Comparison of ENCODE assay signal across 8 cellular contexts in genomic region chr2:207528980-207529329, GRCh38. TPM values are rescaled to one million over a fixed set of nuclear protein-coding genes. Genes with fewer than 3 reads are reported as not detected.
DNase-seq lines count a peak whose midpoint lies in the region; ATAC-seq, FAIRE-seq and TF ChIP-seq lines count a peak whose summit lies in the region.

No MANE protein-coding gene starts in this region.

- peak; percentile 4 for ATAC-seq in HG03025 (IDR thresholded peaks at IDR 0.05; ENCODE audit: low FRiP score, unreplicated experiment)

- no peaks in the 10 kb centered on the region for H3K9me3 ChIP-seq in ascending aorta
- no peaks in the 10 kb centered on the region for H3K9me3 ChIP-seq in iPS-15b (ENCODE audit: control insufficient read depth, insufficient read depth, low read length)

- peaks cover 4 to 25% of the 10 kb centered on the region in 2 donors for H3K4me1 ChIP-seq in ascending aorta
- peaks cover 7% of the 10 kb centered on the region for H3K4me1 ChIP-seq in iPS-15b (ENCODE audit: control insufficient read depth, insufficient read depth, low read length)

- peak overlapping the region; percentile 83 for H3K9ac ChIP-seq in iPS-15b (ENCODE audit: low read depth, low read length)

- H3K27me3 ChIP-seq in ascending aorta (no peaks in the 10 kb centered on the region), iPS-15b (ENCODE audit: control insufficient read depth, insufficient read depth, low read length) (peaks cover 13% of the 10 kb centered on the region)

- peak in 1 of 3 experiments; percentile 6 for TF ChIP-seq CTCF in ascending aorta (IDR thresholded peaks at IDR 0.05)

- intact Hi-C loops in ascending aorta (cut with DNase I), result loop anchor here (1.0 to 2.0 kb wide), 4 partner anchors 16 to 363 kb away; partner anchors contain the start of gene CCNYL1

- no peaks in the 10 kb centered on the region for H3K36me3 ChIP-seq in ascending aorta
- H3K36me3 ChIP-seq in iPS-15b (ENCODE audit: control insufficient read depth, insufficient read depth, low read length), result no peaks in the 10 kb centered on the region

- FAIRE-seq in GM18507 (lab: Jason Lieb, UNC), result peak; percentile 71

- H3K4me3 ChIP-seq in ascending aorta, result peak overlapping the region; percentile 66 to 86
- H3K4me3 ChIP-seq in iPS-15b (ENCODE audit: low read depth, low read length), result peak overlapping the region; percentile 88

- peak; percentile 50 for DNase-seq in 8988T
- no peak for DNase-seq in GM18507 (ENCODE audit: extremely low spot score, insufficient read length, low read depth)
- peak; percentile 29 for DNase-seq in SK-MEL-5 (ENCODE audit: low read depth, low spot score)
- DNase-seq in ascending aorta (ENCODE audit: low spot score in 2 of 2), result peak in 1 of 2 donors; percentile 72
- peak in 2 of 3 donors; percentile 32 to 52 for DNase-seq in stimulated activated CD4-positive, alpha-beta T cell treated with anti-CD3 and anti-CD28 coated beads, Interleukin-12 subunit alpha, Interleukin-12 subunit beta, amount 100 ng/mL, for 48 hours (ENCODE audit: low read depth in 2 of 3, low spot score in 1 of 3)
- DNase-seq in cerebellum (ENCODE audit: low spot score), result no peak

- in situ Hi-C loops in SK-MEL-5 (cut with HindIII; ENCODE audit: low pct_unique_long_range_greater_than_20kb, low sequenced_read_pairs), result no loop called here

- H3K27ac ChIP-seq in ascending aorta, result peak overlapping the region; percentile 96 to 97

RNA-seq across cellular contexts. Expression of gene CREB1, which starts 0.8 kb away (rescaled TPM):
- 31.9 and 34.6 TPM in 2 replicates for total RNA-seq in SK-MEL-5 (2014; rRNA removed; shearing (Covaris generic))
- polyA plus RNA-seq in SK-MEL-5 (2015; cell fraction: cytosol; rRNA removed), result 17.3 and 35.2 TPM in 2 replicates
- polyA plus RNA-seq in SK-MEL-5 (2015; cell fraction: nucleus; rRNA removed), result 55.9 and 74.8 TPM in 2 replicates
- 12.8 TPM for total RNA-seq in ascending aorta
- total RNA-seq in cerebellum, result 99.1 TPM

Comparison
In these comparisons a context has a peak if more than half of its experiments do, and no peak if none do; other contexts are left out.
1. DNase-seq: peak in 8988T (single experiment), SK-MEL-5 (single experiment) and stimulated activated CD4-positive, alpha-beta T cell treated with anti-CD3 and anti-CD28 coated beads, Interleukin-12 subunit alpha, Interleukin-12 subunit beta, amount 100 ng/mL, for 48 hours (2 of 3); none in GM18507 (single experiment) and cerebellum (single experiment).